Comparison of ENCODE assay signal across 35 cellular contexts in genomic region chr5:29561564-29561963, GRCh38.
"Had no signal": no experiment of that assay in that cellular context is flagged by ENCODE, and none has a peak within 500 bp of the region (broad histone marks: within the 10 kb centered on the region; RNA-seq: fewer than 3 reads in every experiment).

No MANE protein-coding gene starts in this region.

- H3K4me1 ChIP-seq: adrenal gland, body of pancreas, breast epithelium had no signal

- H3K4me3 ChIP-seq: adrenal gland, body of pancreas, breast epithelium had no signal

- H3K27me3 ChIP-seq: adrenal gland, body of pancreas, brain microvascular endothelial cell, breast epithelium had no signal

- H3K27ac Mint-ChIP-seq: activated B cell treated with CpG ODN at 0.5 μM for 24 hours; activated CD4-positive, alpha-beta memory T cell treated with anti-CD3 and anti-CD28 coated beads for 36 hours; activated CD4-positive, alpha-beta T cell treated with anti-CD3 and anti-CD28 coated beads, Interleukin-2, amount 10 ng/mL, durations not matched to agents 24 days and 14 days; activated CD8-positive, alpha-beta T cell treated with anti-CD3 and anti-CD28 coated beads for 36 hours; activated naive CD4-positive, alpha-beta T cell treated with anti-CD3 and anti-CD28 coated beads for 36 hours; activated naive CD4-positive, alpha-beta T cell treated with anti-CD3 and anti-CD28 coated beads, Interleukin-2, amount 50 U/mL, for 72 hours; activated naive CD8-positive, alpha-beta T cell treated with anti-CD3 and anti-CD28 coated beads for 36 hours; activated T-cell treated with anti-CD3 and anti-CD28 coated beads, Interleukin-2, amount 50 U/mL, for 72 hours; activated T-helper 1 cell treated with anti-CD3 and anti-CD28 coated beads, Interleukin-12 subunit alpha, Interleukin-12 subunit beta, Interleukin-2, Interleukin-4 antibody, amounts not matched to agents 30 ng/mL and 10 ng/mL and 1 ng/mL, durations not matched to agents 14 hours and 24 hours and 36 hours; activated T-helper 17 cell treated with anti-CD3 and anti-CD28 coated beads, Interleukin-2, amount 50 U/mL, for 72 hours; T-helper 2 cell treated with Interferon-gamma antibody and Interleukin-4, amounts not matched to agents 5 μg/mL and 100 μg/mL, for 36 hours had no signal

- ATAC-seq: activated CD8-positive, alpha-beta T cell treated with anti-CD3 and anti-CD28 coated beads for 36 hours; activated naive CD4-positive, alpha-beta T cell treated with anti-CD3 and anti-CD28 coated beads, Interleukin-2, amount 50 U/mL, for 72 hours; activated T-cell treated with anti-CD3 and anti-CD28 coated beads, Interleukin-2, amount 50 U/mL, for 4 hours; activated T-cell treated with anti-CD3 and anti-CD28 coated beads, Interleukin-2, amount 50 U/mL, for 72 hours; activated T-helper 17 cell treated with anti-CD3 and anti-CD28 coated beads, Interleukin-2, amount 50 U/mL, for 72 hours; body of pancreas had no signal

- H3K36me3 Mint-ChIP-seq: activated CD4-positive, alpha-beta memory T cell treated with anti-CD3 and anti-CD28 coated beads for 36 hours; activated naive CD8-positive, alpha-beta T cell treated with anti-CD3 and anti-CD28 coated beads for 36 hours had no signal

- FAIRE-seq: astrocyte, colon, TTC549 had no signal

- H3K27ac ChIP-seq: adrenal gland, body of pancreas, brain microvascular endothelial cell, breast epithelium, VCaP had no signal

- H3K4me1 Mint-ChIP-seq: activated B cell treated with CpG ODN at 0.5 μM for 24 hours; activated CD4-positive, alpha-beta T cell treated with anti-CD3 and anti-CD28 coated beads, Interleukin-2, amount 10 ng/mL, durations not matched to agents 24 days and 14 days; activated naive CD8-positive, alpha-beta T cell treated with anti-CD3 and anti-CD28 coated beads for 36 hours; activated T-helper 17 cell treated with anti-CD3 and anti-CD28 coated beads, Interleukin-2, amount 50 U/mL, for 72 hours had no signal

- H3K4me3 Mint-ChIP-seq: activated B cell treated with CpG ODN at 0.5 μM for 24 hours; activated CD4-positive, alpha-beta memory T cell treated with anti-CD3 and anti-CD28 coated beads for 36 hours; activated CD4-positive, alpha-beta T cell treated with anti-CD3 and anti-CD28 coated beads, Interleukin-2, amount 10 ng/mL, durations not matched to agents 24 days and 14 days; activated CD8-positive, alpha-beta T cell treated with anti-CD3 and anti-CD28 coated beads for 36 hours; activated naive CD4-positive, alpha-beta T cell treated with anti-CD3 and anti-CD28 coated beads for 36 hours; activated naive CD8-positive, alpha-beta T cell treated with anti-CD3 and anti-CD28 coated beads for 36 hours; activated T-cell treated with anti-CD3 and anti-CD28 coated beads, Interleukin-2, amount 50 U/mL, for 4 hours; activated T-cell treated with anti-CD3 and anti-CD28 coated beads, Interleukin-2, amount 50 U/mL, for 72 hours; activated T-helper 1 cell treated with anti-CD3 and anti-CD28 coated beads, Interleukin-12 subunit alpha, Interleukin-12 subunit beta, Interleukin-2, Interleukin-4 antibody, amounts not matched to agents 30 ng/mL and 10 ng/mL and 1 ng/mL, durations not matched to agents 14 hours and 24 hours and 36 hours; activated T-helper 17 cell treated with anti-CD3 and anti-CD28 coated beads, Interleukin-2, amount 50 U/mL, for 72 hours; T-helper 2 cell treated with Interferon-gamma antibody and Interleukin-4, amounts not matched to agents 5 μg/mL and 100 μg/mL, for 36 hours had no signal

- H3K9me3 Mint-ChIP-seq: activated T-helper 17 cell treated with anti-CD3 and anti-CD28 coated beads, Interleukin-2, amount 50 U/mL, for 72 hours had no signal

- H3K36me3 ChIP-seq: adrenal gland, brain microvascular endothelial cell, breast epithelium had no signal

- DNase-seq: activated B cell treated with CpG ODN at 0.5 μM for 24 hours; activated CD4-positive, alpha-beta memory T cell treated with anti-CD3 and anti-CD28 coated beads for 36 hours; activated CD4-positive, alpha-beta T cell treated with anti-CD3 and anti-CD28 coated beads for 4 hours; activated CD4-positive, alpha-beta T cell treated with anti-CD3 and anti-CD28 coated beads, Interleukin-2, amount 10 ng/mL, durations not matched to agents 24 days and 14 days; activated CD4-positive, alpha-beta T cell treated with anti-CD3 and anti-CD28 coated beads, Interleukin-2, amount 50 U/mL, for 1 hour; activated CD4-positive, alpha-beta T cell treated with anti-CD3 and anti-CD28 coated beads, Interleukin-2, amount 50 U/mL, for 4 hours; activated CD4-positive, CD25-positive, alpha-beta regulatory T cell treated with anti-CD3 and anti-CD28 coated beads, Interleukin-2, amount 50 U/mL, for 72 hours; activated CD8-positive, alpha-beta memory T cell treated with anti-CD3 and anti-CD28 coated beads, Interleukin-2, amount 50 U/mL, for 4 hours; activated CD8-positive, alpha-beta T cell treated with anti-CD3 and anti-CD28 coated beads for 36 hours; activated effector memory CD4-positive, alpha-beta T cell treated with anti-CD3 and anti-CD28 coated beads, Interleukin-2, amount 50 U/mL, for 16 hours; activated gamma-delta T cell treated with Interleukin-2 at 50 U/mL for 16 hours; activated naive CD4-positive, alpha-beta T cell; activated naive CD4-positive, alpha-beta T cell treated with anti-CD3 and anti-CD28 coated beads for 36 hours; activated naive CD4-positive, alpha-beta T cell treated with anti-CD3 and anti-CD28 coated beads, Interleukin-2, amount 50 U/mL, for 16 hours; activated naive CD8-positive, alpha-beta T cell treated with anti-CD3 and anti-CD28 coated beads for 36 hours; activated T-cell treated with anti-CD3 and anti-CD28 coated beads for 4 hours; activated T-cell treated with anti-CD3 and anti-CD28 coated beads, Interleukin-2, amount 50 U/mL, for 1 hour; activated T-cell treated with anti-CD3 and anti-CD28 coated beads, Interleukin-2, amount 50 U/mL, for 4 hours; activated T-cell treated with anti-CD3 and anti-CD28 coated beads, Interleukin-2, amount 50 U/mL, for 72 hours; adrenal gland; amniotic stem cell; aorta; body of pancreas; brain microvascular endothelial cell; central memory CD4-positive, alpha-beta T cell; T-helper 9 cell had no signal

- H3K27me3 Mint-ChIP-seq: activated B cell treated with CpG ODN at 0.5 μM for 24 hours; activated CD4-positive, alpha-beta memory T cell treated with anti-CD3 and anti-CD28 coated beads for 36 hours; activated CD4-positive, alpha-beta T cell treated with anti-CD3 and anti-CD28 coated beads, Interleukin-2, amount 10 ng/mL, durations not matched to agents 24 days and 14 days; activated CD8-positive, alpha-beta T cell treated with anti-CD3 and anti-CD28 coated beads for 36 hours; activated naive CD8-positive, alpha-beta T cell treated with anti-CD3 and anti-CD28 coated beads for 36 hours; activated T-helper 17 cell treated with anti-CD3 and anti-CD28 coated beads, Interleukin-2, amount 50 U/mL, for 72 hours had no signal

- H3K9me3 ChIP-seq: adrenal gland, body of pancreas, breast epithelium had no signal
